8 cellular contexts compared by ENCODE assay signal in the genomic region with DNA sequence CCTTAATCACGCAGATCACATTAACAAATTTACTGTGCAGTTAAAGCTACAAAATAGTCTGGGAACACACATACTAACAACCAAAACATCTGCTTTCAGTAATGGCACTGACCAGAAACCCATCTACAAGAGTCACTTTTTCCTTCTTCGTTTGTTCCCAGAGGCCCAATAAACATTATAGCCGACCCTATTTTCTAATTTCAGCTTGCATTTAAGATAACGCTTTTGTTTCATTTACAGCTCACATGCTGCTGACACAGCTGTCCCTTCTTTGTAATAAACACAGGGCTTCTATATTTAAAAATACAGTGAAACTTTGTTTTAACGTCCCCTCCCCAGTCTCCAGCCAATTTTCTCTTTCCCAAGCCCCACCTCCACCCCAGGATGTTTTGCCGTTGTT. TPM values are rescaled to one million over a fixed set of nuclear protein-coding genes. Genes with fewer than 3 reads are reported as not detected.
A peak's percentile ranks its signal among the peaks of the same experiment; 100 is the strongest.
DNase-seq lines count a peak whose midpoint lies in the region; ATAC-seq, FAIRE-seq and TF ChIP-seq lines count a peak whose summit lies in the region.

No MANE protein-coding gene starts in this region.

- H3K4me3 ChIP-seq in BLaER1 = peak overlapping the region; percentile 78
- no peak overlapping the region for H3K4me3 ChIP-seq in KMS-11 (IDR thresholded peaks at IDR 0.05; ENCODE audit: insufficient read depth, low read depth, low read length)
- H3K4me3 ChIP-seq in HepG2 (replicated peaks in 1 of 3; ENCODE audit: insufficient read depth in 1 of 3, low read depth in 2 of 3, low read length in 3 of 3) = peak overlapping the region; percentile 84 to 96 (median 90)
- H3K4me3 ChIP-seq in thymus (ENCODE audit: low read length) = peak overlapping the region; percentile 92

- H3K79me2 ChIP-seq in KMS-11 (ENCODE audit: insufficient read depth, low read depth) (peaks cover 88% of the 10 kb centered on the region), HepG2 (ENCODE audit: insufficient read depth, low read length) (peaks cover 92% of the 10 kb centered on the region)

- DNase-seq in HepG2 (ENCODE audit: low spot score) (no peak), NOMO-1 treated with dmso at 0.1 percent for 144 hours (lab: John Stamatoyannopoulos, UW; ENCODE audit: unreplicated experiment) (no peak), HCEC 1CT (no peak)
- DNase-seq in activated CD8-positive, alpha-beta memory T cell treated with anti-CD3 and anti-CD28 coated beads, Interleukin-2, amount 50 U/mL, for 48 hours = no peak

- H3K27me3 ChIP-seq in BLaER1 = no peaks in the 10 kb centered on the region
- no peaks in the 10 kb centered on the region for H3K27me3 ChIP-seq in KMS-11 (ENCODE audit: insufficient read depth, low read depth)
- no peaks in the 10 kb centered on the region; a peak in 1 of 5 replicates for H3K27me3 ChIP-seq in HepG2 (ENCODE audit: control insufficient read depth in 1 of 2, insufficient read depth in 2 of 2, low read length in 2 of 2)
- no peaks in the 10 kb centered on the region for H3K27me3 ChIP-seq in thymus (ENCODE audit: control insufficient read depth, insufficient read depth)

- no peak for TF ChIP-seq POLR2A in HepG2 (IDR thresholded peaks at IDR 0.05; ENCODE audit: insufficient read depth in 1 of 2, low read depth in 2 of 2, low read length in 2 of 2)

- intact Hi-C loops in HepG2 (cut with micrococcal nuclease; ENCODE audit: unreplicated experiment) = loop anchor here (5.0 kb wide), 1 partner anchor 42 kb away; a partner anchor contains a TSS

- POLR2A ChIA-PET in HepG2 (lab: Yijun Ruan, JAX) = interaction anchor here (0.6 to 2.7 kb wide), 13 partner anchors 9 to 589 kb away, joined by 3 to 35 read pairs (median 7); a partner anchor contains a TSS

- H2AFZ ChIP-seq in KMS-11 (ENCODE audit: low read depth) = peak overlapping the region; percentile 61
- H2AFZ ChIP-seq in HepG2 (ENCODE audit: low read length) = no peak overlapping the region

- in situ Hi-C loops in HepG2 (cut with HindIII; ENCODE audit: extremely low pct_ligation_motif_present, low pct_unique_long_range_greater_than_20kb) = loop anchor here (10.0 kb wide), 1 partner anchor 85 kb away; no protein-coding TSS in a partner anchor

- TF ChIP-seq RAD21 in HepG2 (CRISPR knock-in tag; IDR thresholded peaks at IDR 0.05) = no peak

- H4K20me1 ChIP-seq in BLaER1 (peaks cover 50% of the 10 kb centered on the region), KMS-11 (ENCODE audit: insufficient read depth) (no peaks in the 10 kb centered on the region), HepG2 (ENCODE audit: insufficient read depth, low read length) (peaks cover 43% of the 10 kb centered on the region)

- ATAC-seq in HepG2 = no peak

- no TSS peak for BruUV-seq in HepG2 (replicated peaks; lab: Mats Ljungman, UMichigan)

- H3K4me2 ChIP-seq in BLaER1 (peak overlapping the region; percentile 88), KMS-11 (peak overlapping the region; percentile 80), HepG2 (ENCODE audit: low read depth, low read length) (peak overlapping the region; percentile 86)

- H3K4me1 ChIP-seq in BLaER1 = peaks cover 57% of the 10 kb centered on the region
- H3K4me1 ChIP-seq in KMS-11 (ENCODE audit: low read depth, poor library complexity, severe bottlenecking) = peaks cover 51% of the 10 kb centered on the region
- peaks cover 68% of the 10 kb centered on the region for H3K4me1 ChIP-seq in HepG2 (ENCODE audit: insufficient read depth, low read length)
- H3K4me1 ChIP-seq in thymus (ENCODE audit: control insufficient read depth, insufficient read depth, low read length) = peaks cover 15% of the 10 kb centered on the region

- WGBS in HepG2 (ENCODE audit: low lambda C conversion rate) = 1% methylated on average over 6 of the region's 6 CpGs
- 8% methylated on average over 6 of the region's 6 CpGs for WGBS in thymus

- TF ChIP-seq EP300 in HepG2 (IDR thresholded peaks at IDR 0.05; ENCODE audit: low read depth in 2 of 2, low read length in 2 of 2) = no peak
- no peak for TF ChIP-seq EP300 in HepG2 (CRISPR knock-in tag; IDR thresholded peaks at IDR 0.05; ENCODE audit: borderline replicate concordance)

- H3K9ac ChIP-seq in BLaER1 = peak overlapping the region; percentile 92
- peak overlapping the region; percentile 88 for H3K9ac ChIP-seq in KMS-11
- H3K9ac ChIP-seq in HepG2 (ENCODE audit: insufficient read depth, low read depth, low read length) = peak overlapping the region; percentile 93

- TF ChIP-seq CTCF in KMS-11 (conservative IDR thresholded peaks at IDR 0.05; ENCODE audit: low read depth, low read length) (no peak), HepG2 (CRISPR knock-in tag; IDR thresholded peaks at IDR 0.05) (no peak)

- CTCF ChIA-PET in HepG2 (lab: Yijun Ruan, JAX; ENCODE audit: low intra/inter-chr PET ratio, low total read pairs) = no interaction called here

- peak overlapping the region; percentile 89 for H3K27ac ChIP-seq in BLaER1
- H3K27ac ChIP-seq in KMS-11 = peak overlapping the region; percentile 95
- peak overlapping the region; percentile 99 for H3K27ac ChIP-seq in angular gyrus (ENCODE audit: low read depth, low read length)
- peak overlapping the region; percentile 98 for H3K27ac ChIP-seq in HepG2 (ENCODE audit: extremely low read length, insufficient read depth, low read length)
- H3K27ac ChIP-seq in thymus (ENCODE audit: low read depth) = peak overlapping the region; percentile 97

- H3K9me3 ChIP-seq in BLaER1 (no peaks in the 10 kb centered on the region), HepG2 (ENCODE audit: low read length) (no peaks in the 10 kb centered on the region), thymus (ENCODE audit: control insufficient read depth) (peaks cover 1% of the 10 kb centered on the region)

- H3K36me3 ChIP-seq in BLaER1 (no peaks in the 10 kb centered on the region), KMS-11 (ENCODE audit: insufficient read depth) (no peaks in the 10 kb centered on the region), HepG2 (replicated peaks in 1 of 2; ENCODE audit: control insufficient read depth in 1 of 2, insufficient read depth in 2 of 2, low read length in 2 of 2) (no peaks in the 10 kb centered on the region), thymus (ENCODE audit: control insufficient read depth, insufficient read depth) (no peaks in the 10 kb centered on the region)

- FAIRE-seq in HepG2 (lab: Jason Lieb, UNC) = no peak

RNA-seq across cellular contexts. Expression of a gene that starts 1.8 kb away (rescaled TPM):
- total RNA-seq in HepG2 (2016; rRNA removed; fragmentation: Illumina TruSeq; extraction: Trizol) = 11.7 and 16.8 TPM in 2 replicates
- total RNA-seq in HepG2 (2016; cell fraction: cytosol; rRNA removed; fragmentation: Illumina TruSeq; extraction: Trizol; ENCODE audit: low read depth) = 1.8 and 2.7 TPM in 2 replicates
- 12.5 and 16.9 TPM in 2 replicates for total RNA-seq in HepG2 (2016; cell fraction: insoluble cytoplasmic fraction; rRNA removed; fragmentation: Illumina TruSeq; extraction: Trizol)
- 4.5 and 4.9 TPM in 2 replicates for total RNA-seq in HepG2 (2016; cell fraction: membrane; rRNA removed; fragmentation: Illumina TruSeq; extraction: Trizol)
- 8.6 and 8.7 TPM in 2 replicates for total RNA-seq in HepG2 (2016; cell fraction: nucleus; rRNA removed; fragmentation: Illumina TruSeq; extraction: Trizol)
- polyA plus RNA-seq in HepG2 (2011; rRNA removed) (5.6 and 6.7 TPM in 2 replicates), thymus (16.6 TPM)
- 2.7 and 3.8 TPM in 2 replicates for polyA plus RNA-seq in HepG2 (2011; cell fraction: cytosol; rRNA removed)
- polyA plus RNA-seq in HepG2 (2011; cell fraction: nucleus; rRNA removed) = 2.8 and 4.4 TPM in 2 replicates
- 9.8 and 11.1 TPM in 2 replicates for polyA plus RNA-seq in HepG2 (2012)
- 1.0 and 1.1 TPM in 2 replicates for polyA plus RNA-seq in HepG2 (2016; cell fraction: cytosol; fragmentation: Illumina TruSeq; extraction: Trizol; ENCODE audit: low read depth)
- 18.0 and 18.9 TPM in 2 replicates for polyA plus RNA-seq in HepG2 (2016; cell fraction: insoluble cytoplasmic fraction; fragmentation: Illumina TruSeq; extraction: Trizol; ENCODE audit: low read depth)
- 2.6 and 3.2 TPM in 2 replicates for polyA plus RNA-seq in HepG2 (2016; cell fraction: membrane; fragmentation: Illumina TruSeq; extraction: Trizol; ENCODE audit: low read depth)
- 14.5 and 15.5 TPM in 2 replicates for polyA plus RNA-seq in HepG2 (2016; cell fraction: nucleus; fragmentation: Illumina TruSeq; extraction: Trizol; ENCODE audit: insufficient read depth, low read depth)
- 0.91 and 1.3 TPM in 2 replicates for polyA minus RNA-seq in HepG2 (2011; rRNA and poly(A)+ RNA removed; ENCODE audit: low replicate concordance)
- polyA minus RNA-seq in HepG2 (2011; cell fraction: cytosol; rRNA and poly(A)+ RNA removed) = 3.2 and 3.7 TPM in 2 replicates
- 8.1 and 9.2 TPM in 2 replicates for polyA minus RNA-seq in HepG2 (2011; cell fraction: nucleus; rRNA and poly(A)+ RNA removed)

RNA-seq across cellular contexts. Expression of a gene that starts 40.4 kb away (rescaled TPM):
- total RNA-seq in HepG2 (2016; rRNA removed; fragmentation: Illumina TruSeq; extraction: Trizol) = 71.5 and 91.5 TPM in 2 replicates
- 12.1 and 14.2 TPM in 2 replicates for total RNA-seq in HepG2 (2016; cell fraction: cytosol; rRNA removed; fragmentation: Illumina TruSeq; extraction: Trizol; ENCODE audit: low read depth)
- 70.6 and 87.4 TPM in 2 replicates for total RNA-seq in HepG2 (2016; cell fraction: insoluble cytoplasmic fraction; rRNA removed; fragmentation: Illumina TruSeq; extraction: Trizol)
- total RNA-seq in HepG2 (2016; cell fraction: membrane; rRNA removed; fragmentation: Illumina TruSeq; extraction: Trizol) = 24.5 and 26.2 TPM in 2 replicates
- 78.4 and 79.2 TPM in 2 replicates for total RNA-seq in HepG2 (2016; cell fraction: nucleus; rRNA removed; fragmentation: Illumina TruSeq; extraction: Trizol)
- polyA plus RNA-seq in HepG2 (2011; rRNA removed) (24.6 and 26.5 TPM in 2 replicates), thymus (64.2 TPM)
- 14.1 and 18.0 TPM in 2 replicates for polyA plus RNA-seq in HepG2 (2011; cell fraction: cytosol; rRNA removed)
- 15.7 and 16.1 TPM in 2 replicates for polyA plus RNA-seq in HepG2 (2011; cell fraction: nucleus; rRNA removed)
- 28.9 and 32.2 TPM in 2 replicates for polyA plus RNA-seq in HepG2 (2012)
- 1.6 and 1.9 TPM in 2 replicates for polyA plus RNA-seq in HepG2 (2016; cell fraction: cytosol; fragmentation: Illumina TruSeq; extraction: Trizol; ENCODE audit: low read depth)
- 55.8 and 56.2 TPM in 2 replicates for polyA plus RNA-seq in HepG2 (2016; cell fraction: insoluble cytoplasmic fraction; fragmentation: Illumina TruSeq; extraction: Trizol; ENCODE audit: low read depth)
- polyA plus RNA-seq in HepG2 (2016; cell fraction: membrane; fragmentation: Illumina TruSeq; extraction: Trizol; ENCODE audit: low read depth) = 6.4 and 6.6 TPM in 2 replicates
- 46.4 and 47.1 TPM in 2 replicates for polyA plus RNA-seq in HepG2 (2016; cell fraction: nucleus; fragmentation: Illumina TruSeq; extraction: Trizol; ENCODE audit: insufficient read depth, low read depth)
- 18.2 and 60.6 TPM in 2 replicates for polyA minus RNA-seq in HepG2 (2011; rRNA and poly(A)+ RNA removed; ENCODE audit: low replicate concordance)
- polyA minus RNA-seq in HepG2 (2011; cell fraction: cytosol; rRNA and poly(A)+ RNA removed) = 29.5 and 31.8 TPM in 2 replicates
- polyA minus RNA-seq in HepG2 (2011; cell fraction: nucleus; rRNA and poly(A)+ RNA removed) = 77.6 and 81.4 TPM in 2 replicates
